ENCODE assay signal across 1 cellular context in genomic region chr3:108296239-108296638, GRCh38.
TF ChIP-seq lines count a peak whose summit lies in the region.

Gene HHLA2 (plus strand): TSS chr3:108296548. CDS start chr3:108351814, 55,266 bp downstream.

TF ChIP-seq in HepG2, 621 proteins besides CTCF, POLR2A, EP300 and RAD21 (continued from another document):
- TF ChIP-seq REST (IDR thresholded peaks at IDR 0.05; ENCODE audit: borderline replicate concordance in 1 of 2, low read depth in 1 of 2, low read length in 2 of 2): no peak
- no peak for TF ChIP-seq MED13 (CRISPR knock-in tag; IDR thresholded peaks at IDR 0.05)
- no peak for TF ChIP-seq RFX5 (IDR thresholded peaks at IDR 0.05; ENCODE audit: low read depth, low read length)
- no peak for TF ChIP-seq THYN1 (CRISPR knock-in tag; IDR thresholded peaks at IDR 0.05; ENCODE audit: borderline replicate concordance, low read depth)
- no peak for TF ChIP-seq GABPA (IDR thresholded peaks at IDR 0.05; ENCODE audit: low read depth, low read length)
- no peak for TF ChIP-seq GABPA (CRISPR knock-in tag; IDR thresholded peaks at IDR 0.05; ENCODE audit: low read depth)
- TF ChIP-seq ZNF256 (CRISPR knock-in tag; conservative IDR thresholded peaks at IDR 0.05): no peak
- no peak for TF ChIP-seq ZNF207 (IDR thresholded peaks at IDR 0.05; ENCODE audit: borderline replicate concordance)
- no peak for TF ChIP-seq ZBTB4 (CRISPR knock-in tag; IDR thresholded peaks at IDR 0.05; ENCODE audit: borderline replicate concordance)
- TF ChIP-seq SETDB1 (CRISPR knock-in tag; IDR thresholded peaks at IDR 0.05; ENCODE audit: borderline replicate concordance): no peak
- no peak for TF ChIP-seq MEF2D (CRISPR knock-in tag; IDR thresholded peaks at IDR 0.05)
- no peak for TF ChIP-seq ZNF615 (CRISPR knock-in tag; IDR thresholded peaks at IDR 0.05; ENCODE audit: borderline replicate concordance)
